ENCODE assay signal across 32 cellular contexts in the genomic region with DNA sequence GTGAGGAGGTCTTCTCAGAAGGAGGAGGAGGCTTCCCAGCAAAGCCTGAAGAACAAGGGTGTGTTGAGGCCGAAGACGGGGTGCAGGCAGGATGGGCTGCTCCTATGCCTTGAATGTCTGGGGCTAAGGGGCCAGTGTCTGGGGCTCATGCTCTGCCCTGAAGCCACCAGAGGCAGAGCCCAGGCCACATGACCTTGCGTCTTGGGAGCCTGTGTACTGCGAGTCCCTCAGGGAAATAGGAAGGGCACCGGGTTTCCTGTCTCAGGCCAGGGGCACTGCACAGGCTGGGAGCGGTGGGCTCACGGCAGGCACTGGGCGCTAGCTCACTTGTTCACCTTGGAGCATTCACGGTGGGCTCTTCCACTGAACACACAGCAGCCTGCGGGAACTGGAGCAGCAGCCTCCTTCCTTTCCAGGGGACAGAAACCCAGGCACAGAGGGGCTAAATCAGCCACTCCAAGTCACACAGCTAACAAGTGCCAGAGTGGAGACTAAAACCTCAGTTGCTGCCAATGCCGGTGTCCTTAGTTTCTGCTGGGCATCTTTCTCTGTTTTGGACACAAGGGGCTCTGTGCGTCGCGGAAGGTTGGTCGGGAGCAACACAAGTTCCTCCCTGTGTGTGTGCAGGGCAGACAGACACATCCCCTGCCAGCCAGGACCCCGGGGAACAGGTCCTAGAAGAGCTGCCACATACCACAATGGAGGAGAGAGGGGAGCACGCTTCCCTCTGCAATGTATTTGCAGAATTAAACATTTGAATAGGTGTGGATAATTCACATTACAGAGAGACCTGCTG.
"Had no signal": no experiment of that assay in that cellular context is flagged by ENCODE, and none has a peak within 500 bp of the region (broad histone marks: within the 10 kb centered on the region; RNA-seq: fewer than 3 reads in every experiment).

No MANE protein-coding gene starts in this region.

- ATAC-seq: activated CD4-positive, CD25-positive, alpha-beta regulatory T cell treated with anti-CD3 and anti-CD28 coated beads, Interleukin-2, amount 50 U/mL, for 24 hours; esophagus mucosa; heart left ventricle; left lung; lower lobe of right lung; mucosa of descending colon had no signal

- H2AFZ ChIP-seq: parathyroid adenoma had no signal

- H3K4me3 Mint-ChIP-seq: activated CD4-positive, alpha-beta memory T cell treated with anti-CD3 and anti-CD28 coated beads for 36 hours; activated T-helper 1 cell treated with anti-CD3 and anti-CD28 coated beads, Interleukin-12 subunit alpha, Interleukin-12 subunit beta, Interleukin-2, Interleukin-4 antibody, amounts not matched to agents 30 ng/mL and 10 ng/mL and 1 ng/mL, durations not matched to agents 14 hours and 24 hours and 36 hours; stimulated activated naive CD8-positive, alpha-beta T cell treated with anti-CD3 and anti-CD28 coated beads, Interleukin-15, Interleukin-2, amounts not matched to agents 100 ng/mL and 50 ng/mL, for 24 hours; T-helper 1 cell treated with Interleukin-12 subunit alpha and Interleukin-12 subunit beta and Interleukin-4 antibody, amounts not matched to agents 30 μg/mL and 1 μg/mL, for 36 hours had no signal

- H3K27ac ChIP-seq: brain microvascular endothelial cell, heart left ventricle, left lung, lower lobe of right lung, parathyroid adenoma, right atrium auricular region, spleen, upper lobe of left lung, VCaP had no signal

- H3K4me3 ChIP-seq: heart left ventricle, left lung, lower lobe of right lung, mucosa of descending colon, right atrium auricular region, spleen, upper lobe of left lung had no signal

- H3K9ac ChIP-seq: parathyroid adenoma had no signal

- DNase-seq: activated CD4-positive, alpha-beta memory T cell treated with anti-CD3 and anti-CD28 coated beads for 36 hours; activated CD4-positive, alpha-beta T cell treated with anti-CD3 and anti-CD28 coated beads for 48 hours; activated CD8-positive, alpha-beta memory T cell treated with anti-CD3 and anti-CD28 coated beads, Interleukin-2, amount 50 U/mL, for 4 hours; activated gamma-delta T cell treated with Interleukin-2 at 50 U/mL for 16 hours; activated naive CD4-positive, alpha-beta T cell treated with anti-CD3 and anti-CD28 coated beads, Interleukin-2, amount 50 U/mL, for 16 hours; activated T-cell treated with anti-CD3 and anti-CD28 coated beads, Interleukin-2, amount 50 U/mL, for 1 hour; amniotic stem cell; brain microvascular endothelial cell; caudate nucleus; cortex of kidney; foreskin fibroblast; heart left ventricle; kidney glomerular epithelial cell; lower lobe of right lung; mesendoderm; mucosa of descending colon; occipital lobe; spleen; stimulated activated CD4-positive, alpha-beta T cell treated with anti-CD3 and anti-CD28 coated beads, Interleukin-2, amount 100 ng/mL, for 48 hours; substantia nigra; SW 1271; T-helper 9 cell; upper lobe of left lung had no signal

- H3K79me2 ChIP-seq: parathyroid adenoma had no signal

- H3K4me1 ChIP-seq: heart left ventricle, left lung, lower lobe of right lung, parathyroid adenoma, right atrium auricular region, spleen, upper lobe of left lung had no signal

- H3K36me3 ChIP-seq: brain microvascular endothelial cell, heart left ventricle, left lung, lower lobe of right lung, right atrium auricular region, spleen, upper lobe of left lung had no signal

- H3K27me3 ChIP-seq: brain microvascular endothelial cell, right atrium auricular region, upper lobe of left lung had no signal

- H3K36me3 Mint-ChIP-seq: activated CD4-positive, alpha-beta memory T cell treated with anti-CD3 and anti-CD28 coated beads for 36 hours had no signal

- H3K27ac Mint-ChIP-seq: activated CD4-positive, alpha-beta memory T cell treated with anti-CD3 and anti-CD28 coated beads for 36 hours; activated T-helper 1 cell treated with anti-CD3 and anti-CD28 coated beads, Interleukin-12 subunit alpha, Interleukin-12 subunit beta, Interleukin-2, Interleukin-4 antibody, amounts not matched to agents 30 ng/mL and 10 ng/mL and 1 ng/mL, durations not matched to agents 14 hours and 24 hours and 36 hours; stimulated activated naive CD8-positive, alpha-beta T cell treated with anti-CD3 and anti-CD28 coated beads, Interleukin-15, Interleukin-2, amounts not matched to agents 100 ng/mL and 50 ng/mL, for 24 hours; T-helper 1 cell treated with Interleukin-12 subunit alpha and Interleukin-12 subunit beta and Interleukin-4 antibody, amounts not matched to agents 30 μg/mL and 1 μg/mL, for 36 hours had no signal
